In the genomic region with DNA sequence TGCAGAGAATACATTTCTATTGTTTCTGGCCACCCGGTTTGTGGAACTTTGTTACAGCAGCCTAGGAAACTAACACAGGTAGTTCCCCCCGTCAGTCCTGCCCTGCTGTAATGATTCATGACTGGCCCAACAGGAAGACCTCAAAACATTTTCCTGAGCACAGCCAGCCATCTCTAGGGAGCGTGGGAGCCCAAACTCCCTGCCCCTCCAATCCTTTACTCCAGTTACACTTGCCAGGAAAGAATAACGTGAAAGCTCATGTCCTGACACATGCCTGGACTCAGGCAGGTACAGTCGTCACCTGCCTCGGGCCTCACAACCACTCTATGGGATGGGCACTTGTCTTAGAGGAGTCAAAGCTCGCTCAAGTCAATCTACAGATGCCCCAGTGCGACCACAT, we compare ENCODE assay signal across 22 cellular contexts. TPM values are rescaled to one million over a fixed set of nuclear protein-coding genes. Genes with fewer than 3 reads are reported as not detected.
DNase-seq lines count a peak whose midpoint lies in the region; ATAC-seq, FAIRE-seq and TF ChIP-seq lines count a peak whose summit lies in the region.
"Had no signal": no experiment of that assay in that cellular context is flagged by ENCODE, and none has a peak within 500 bp of the region (broad histone marks: within the 10 kb centered on the region; RNA-seq: fewer than 3 reads in every experiment).

No MANE protein-coding gene starts in this region.

- H3K4me1 ChIP-seq in OCI-LY7 (ENCODE audit: insufficient read depth, low read length, poor library complexity, severe bottlenecking) (peaks cover 82% of the 10 kb centered on the region), duodenal mucosa (ENCODE audit: control insufficient read depth in 1 of 2, insufficient read depth in 2 of 2, low read length in 2 of 2) (peaks cover 36 to 48% of the 10 kb centered on the region in 2 donors), small intestine (ENCODE audit: control insufficient read depth in 2 of 2, insufficient read depth in 1 of 2, low read depth in 1 of 2, low read length in 1 of 2) (peaks cover 0 to 2% of the 10 kb centered on the region in 2 donors)
- H3K4me1 ChIP-seq: HAP-1, SJCRH30 had no signal

- H3K9me3 Mint-ChIP-seq in stimulated activated naive B cell treated with anti-CD40 and anti-IgM and Interleukin-4, amounts not matched to agents 10 μg/mL and 1 μg/mL and 100 μg/mL, for 72 hours, result no peaks in the 10 kb centered on the region
- H3K9me3 Mint-ChIP-seq: CD8-positive, alpha-beta memory T cell had no signal

- H3K36me3 ChIP-seq in OCI-LY7 (ENCODE audit: insufficient read depth, low read length) (peaks cover 98% of the 10 kb centered on the region), duodenal mucosa (ENCODE audit: control insufficient read depth in 1 of 2, insufficient read depth in 2 of 2, low read length in 2 of 2) (peaks cover 46 to 64% of the 10 kb centered on the region in 2 donors), small intestine (ENCODE audit: control insufficient read depth in 2 of 2, insufficient read depth in 2 of 2, low read length in 2 of 2) (peaks cover 5 to 12% of the 10 kb centered on the region in 2 donors)

- H3K27ac Mint-ChIP-seq in stimulated activated naive B cell treated with anti-CD40 and anti-IgM and Interleukin-4, amounts not matched to agents 10 μg/mL and 1 μg/mL and 100 μg/mL, for 72 hours, result peak overlapping the region; percentile 80

- no TSS peak for BruUV-seq in OCI-LY7 (replicated peaks; lab: Mats Ljungman, UMichigan)

- intact Hi-C loops in OCI-LY7 (cut with micrococcal nuclease; ENCODE audit: unreplicated experiment), result no loop called here

- H3K36me3 Mint-ChIP-seq in stimulated activated naive B cell treated with anti-CD40 and anti-IgM and Interleukin-4, amounts not matched to agents 10 μg/mL and 1 μg/mL and 100 μg/mL, for 72 hours, result peaks cover 55 to 65% of the 10 kb centered on the region in 2 donors

- 75 to 83% (median 76%) methylated on average over 8 of the region's 8 CpGs for WGBS in small intestine, 3 donors

- no peaks in the 10 kb centered on the region for H3K27me3 Mint-ChIP-seq in stimulated activated naive B cell treated with anti-CD40 and anti-IgM and Interleukin-4, amounts not matched to agents 10 μg/mL and 1 μg/mL and 100 μg/mL, for 72 hours

- no peak for ATAC-seq in stimulated activated naive B cell treated with anti-CD40 and anti-IgM and Interleukin-4, amounts not matched to agents 10 μg/mL and 1 μg/mL and 100 μg/mL, for 72 hours (replicated peaks)
- ATAC-seq in GM18867 (IDR thresholded peaks at IDR 0.05; ENCODE audit: unreplicated experiment) (no peak), GM19463 (IDR thresholded peaks at IDR 0.05; ENCODE audit: unreplicated experiment) (no peak)

- H3K4me2 ChIP-seq in OCI-LY7 (ENCODE audit: low read length), result no peak overlapping the region
- H3K4me2 ChIP-seq: BLaER1 treated with 17β-estradiol and CSF1 and Interleukin-3, amounts not matched to agents 10 nM and 100 nM had no signal

- H3K27me3 ChIP-seq in duodenal mucosa (ENCODE audit: control insufficient read depth in 1 of 2, insufficient read depth in 2 of 2, low read length in 2 of 2) (no peaks in the 10 kb centered on the region), small intestine (ENCODE audit: control insufficient read depth in 2 of 2, insufficient read depth in 2 of 2, low read length in 2 of 2) (no peaks in the 10 kb centered on the region)
- H3K27me3 ChIP-seq: BLaER1 treated with 17β-estradiol and CSF1 and Interleukin-3, amounts not matched to agents 10 nM and 100 nM; MG63; SJCRH30 had no signal

- TF ChIP-seq CTCF in OCI-LY7 (conservative IDR thresholded peaks at IDR 0.05; ENCODE audit: low read length), result no peak

- DNase-seq in HPDE6-E6E7 (ENCODE audit: extremely low spot score) (peak; percentile 11), OCI-LY7 (ENCODE audit: low spot score) (no peak), small intestine (no peak)
- no peak for DNase-seq in stimulated activated naive B cell treated with anti-CD40 and anti-IgM and Interleukin-4, amounts not matched to agents 10 μg/mL and 1 μg/mL and 100 μg/mL, for 72 hours
- DNase-seq: CD8-positive, alpha-beta memory T cell; DMS53; EL; GM23248; IMR-90; Kasumi-1; MG63; NCI-H1092 treated with DMSO at 0.1 percent for 48 hours; NCI-H146; NCI-H2029 treated with DMSO at 0.1 percent for 48 hours; NCI-H446 treated with DMSO at 0.1 percent for 48 hours; NCI-H748 treated with DMSO at 0.1 percent for 48 hours; SJCRH30 had no signal

- no peak overlapping the region for H3K4me3 Mint-ChIP-seq in stimulated activated naive B cell treated with anti-CD40 and anti-IgM and Interleukin-4, amounts not matched to agents 10 μg/mL and 1 μg/mL and 100 μg/mL, for 72 hours
- H3K4me3 Mint-ChIP-seq: CD8-positive, alpha-beta memory T cell had no signal

- POLR2A ChIA-PET in OCI-LY7 (lab: Charles Lee), result interaction anchor here (0.6 to 2.1 kb wide), 4 partner anchors 11 to 1572 kb away, joined by 3 to 10 read pairs (median 6); no protein-coding TSS in a partner anchor

- peaks cover 33 to 55% of the 10 kb centered on the region in 2 donors for H3K4me1 Mint-ChIP-seq in stimulated activated naive B cell treated with anti-CD40 and anti-IgM and Interleukin-4, amounts not matched to agents 10 μg/mL and 1 μg/mL and 100 μg/mL, for 72 hours

- H3K4me3 ChIP-seq in OCI-LY7 (ENCODE audit: low read depth, low read length, poor library complexity, severe bottlenecking), result no peak overlapping the region
- H3K4me3 ChIP-seq in duodenal mucosa (ENCODE audit: low read depth in 1 of 2, low read length in 2 of 2), result no peak overlapping the region
- H3K4me3 ChIP-seq in small intestine (ENCODE audit: low read depth in 1 of 2, low read length in 2 of 2), result no peak overlapping the region
- H3K4me3 ChIP-seq: BLaER1 treated with 17β-estradiol and CSF1 and Interleukin-3, amounts not matched to agents 10 nM and 100 nM; GM23248; HAP-1; MG63; SJCRH30 had no signal

- peaks cover 64% of the 10 kb centered on the region for H3K79me2 ChIP-seq in OCI-LY7 (ENCODE audit: insufficient read depth, low read depth, low read length)

- H4K20me1 ChIP-seq in OCI-LY7 (ENCODE audit: insufficient read depth, low read length), result peaks cover 32% of the 10 kb centered on the region

- FAIRE-seq in small intestine (lab: Jason Lieb, UNC), result no peak

- no peak overlapping the region for H3K9ac ChIP-seq in duodenal mucosa (ENCODE audit: low read depth in 1 of 2, low read length in 2 of 2)
- H3K9ac ChIP-seq: BLaER1 treated with 17β-estradiol and CSF1 and Interleukin-3, amounts not matched to agents 10 nM and 100 nM; GM23248 had no signal

- H3K9me2 ChIP-seq in OCI-LY7 (ENCODE audit: insufficient read depth, low read length), result no peaks in the 10 kb centered on the region

- H3K9me3 ChIP-seq in OCI-LY7 (ENCODE audit: low read length), result no peaks in the 10 kb centered on the region
- no peaks in the 10 kb centered on the region for H3K9me3 ChIP-seq in duodenal mucosa (ENCODE audit: control insufficient read depth in 1 of 2, low read length in 2 of 2)
- no peaks in the 10 kb centered on the region for H3K9me3 ChIP-seq in small intestine (ENCODE audit: control insufficient read depth, low read depth)
- H3K9me3 ChIP-seq: BLaER1 treated with 17β-estradiol and CSF1 and Interleukin-3, amounts not matched to agents 10 nM and 100 nM; HAP-1; MG63; SJCRH30 had no signal

- H3K27ac ChIP-seq in OCI-LY7 (ENCODE audit: low read depth, low read length, poor library complexity, severe bottlenecking) (peak overlapping the region; percentile 39), duodenal mucosa (ENCODE audit: low read depth, low read length) (peak overlapping the region; percentile 11), small intestine (ENCODE audit: low read depth in 1 of 2, low read length in 1 of 2) (peak overlapping the region in 1 of 2 donors; percentile 37)
- H3K27ac ChIP-seq: BLaER1 treated with 17β-estradiol and CSF1 and Interleukin-3, amounts not matched to agents 10 nM and 100 nM; GM23248; SJCRH30 had no signal

- CTCF ChIA-PET in OCI-LY7 (lab: Charles Lee; ENCODE audit: unreplicated experiment), result interaction anchor here (1.3 kb wide), 1 partner anchor 15 kb away, joined by 3 read pairs; no protein-coding TSS in a partner anchor

- H2AFZ ChIP-seq in OCI-LY7 (ENCODE audit: low read length), result no peak overlapping the region
- H2AFZ ChIP-seq: GM23248 had no signal

RNA-seq across cellular contexts. Expression of a gene that starts 8.4 kb away (rescaled TPM):
- total RNA-seq in OCI-LY7 (2014; rRNA removed; shearing (Covaris generic)), result 280 and 319 TPM in 2 replicates
- 312 and 363 TPM in 2 replicates for total RNA-seq in OCI-LY7 (2022)
- polyA plus RNA-seq in small intestine, result 10 to 100 TPM; 19.5 to 87.4 (median 83.2) TPM
